In genomic region chr1:118151312-118151937, GRCh38 we compare ENCODE assay signal across 9 cellular contexts. TPM values are rescaled to one million over a fixed set of nuclear protein-coding genes. Genes with fewer than 3 reads are reported as not detected.
DNase-seq lines count a peak whose midpoint lies in the region; FAIRE-seq and TF ChIP-seq lines count a peak whose summit lies in the region.
"Had no signal": no experiment of that assay in that cellular context is flagged by ENCODE, and none has a peak within 500 bp of the region (broad histone marks: within the 10 kb centered on the region; RNA-seq: fewer than 3 reads in every experiment).

No MANE protein-coding gene starts in this region.

- no peaks in the 10 kb centered on the region for H3K36me3 ChIP-seq in keratinocyte (ENCODE audit: control insufficient read depth in 2 of 2, extremely low read depth in 1 of 2, insufficient read depth in 2 of 2, low read length in 2 of 2)

- no peaks in the 10 kb centered on the region for H3K27me3 ChIP-seq in keratinocyte (ENCODE audit: control insufficient read depth, extremely low read depth, insufficient read depth, low read length)

- no peaks in the 10 kb centered on the region for H3K9me3 ChIP-seq in keratinocyte (ENCODE audit: control insufficient read depth, low read depth, low read length)

- H3K27ac ChIP-seq in keratinocyte (ENCODE audit: control insufficient read depth, insufficient read depth, low read length) (no peak overlapping the region), coronary artery (no peak overlapping the region)

- H3K4me1 Mint-ChIP-seq in brain = peaks cover 9% of the 10 kb centered on the region

- no peak overlapping the region for H2AFZ ChIP-seq in keratinocyte (ENCODE audit: control insufficient read depth, low read length)

- H3K4me3 Mint-ChIP-seq in brain = no peak overlapping the region
- H3K4me3 Mint-ChIP-seq: immature natural killer cell had no signal

- H3K4me1 ChIP-seq in keratinocyte (ENCODE audit: control insufficient read depth, extremely low read depth, insufficient read depth, low read length) = peaks cover 12% of the 10 kb centered on the region

- dilution Hi-C loops in keratinocyte (cut with MboI; ENCODE audit: extremely low pct_ligation_motif_present, low sequenced_read_pairs) = no loop called here

- DNase-seq in AML-193 (lab: John Stamatoyannopoulos, UW) = peak; percentile 16 to 42
- no peak for DNase-seq in GM19239 (ENCODE audit: insufficient read length, low spot score)
- DNase-seq in NOMO-1 treated with dmso at 0.1 percent for 144 hours (lab: John Stamatoyannopoulos, UW; ENCODE audit: unreplicated experiment) = peak; percentile 8
- DNase-seq in keratinocyte (ENCODE audit: low read depth, low spot score) = peak; percentile 17
- peak; percentile 0 to 18 for DNase-seq in stimulated activated CD8-positive, alpha-beta memory T cell treated with anti-CD3 and anti-CD28 coated beads, Interleukin-2, amount 100 ng/mL, for 48 hours (ENCODE audit: low read depth in 2 of 2)
- no peak for DNase-seq in coronary artery (ENCODE audit: low spot score)
- no peak for DNase-seq in NCI-H2196 (lab: John Stamatoyannopoulos, UW; ENCODE audit: unreplicated experiment)

- H3K27ac Mint-ChIP-seq in brain = peak overlapping the region in 1 of 5 experiments; percentile 4
- H3K27ac Mint-ChIP-seq: immature natural killer cell had no signal

- peaks cover 4% of the 10 kb centered on the region for H3K27me3 Mint-ChIP-seq in brain

- H3K4me3 ChIP-seq in keratinocyte (ENCODE audit: control insufficient read depth in 2 of 3, extremely low read depth in 1 of 3, insufficient read depth in 2 of 3, low read depth in 1 of 3, low read length in 3 of 3) (no peak overlapping the region), coronary artery (no peak overlapping the region)

- no peaks in the 10 kb centered on the region for H3K9me3 Mint-ChIP-seq in brain

- H3K36me3 Mint-ChIP-seq in brain = no peaks in the 10 kb centered on the region
- H3K36me3 Mint-ChIP-seq: immature natural killer cell had no signal

- TF ChIP-seq CTCF in brain (conservative IDR thresholded peaks at IDR 0.05) (peak; percentile 85 to 90), keratinocyte (optimal IDR thresholded peaks at IDR 0.05 in 1 of 3, IDR thresholded peaks at IDR 0.05 in 1 of 3, conservative IDR thresholded peaks at IDR 0.05 in 1 of 3; ENCODE audit: extremely low read depth in 1 of 3, insufficient read depth in 2 of 3, low read length in 3 of 3) (peak in 2 of 3 experiments; percentile 57 to 72), coronary artery (IDR thresholded peaks at IDR 0.05) (no peak)

- H3K79me2 ChIP-seq in keratinocyte (ENCODE audit: control insufficient read depth, insufficient read depth, low read length) = no peaks in the 10 kb centered on the region

- H3K4me2 ChIP-seq in keratinocyte (ENCODE audit: control insufficient read depth, extremely low read depth, insufficient read depth, low read depth, low read length) = no peak overlapping the region

- H3K9me1 ChIP-seq in keratinocyte (ENCODE audit: control insufficient read depth, extremely low read depth, insufficient read depth, low read length) = no peaks in the 10 kb centered on the region

- no peak overlapping the region for H3K9ac ChIP-seq in keratinocyte (ENCODE audit: control insufficient read depth, extremely low read depth, insufficient read depth, low read length)

- no peaks in the 10 kb centered on the region for H4K20me1 ChIP-seq in keratinocyte (ENCODE audit: control insufficient read depth, extremely low read depth, insufficient read depth, low read length)

- FAIRE-seq in GM19239 (lab: Jason Lieb, UNC) (peak; percentile 78), keratinocyte (lab: Jason Lieb, UNC) (peak; percentile 81)

RNA-seq across cellular contexts. Expression of gene SPAG17, which starts 33.6 kb away (rescaled TPM):
- polyA plus RNA-seq in brain (ENCODE audit: insufficient read depth, low read depth, low replicate concordance) = not detected
- 0.42 to 0.77 TPM (median 0.52 TPM) in 3 replicates for polyA plus RNA-seq in keratinocyte
- 0.37 TPM for polyA plus RNA-seq in keratinocyte (2011; ENCODE audit: low read depth)
- polyA plus RNA-seq in keratinocyte (2011; cell fraction: cytosol; rRNA removed) = 0.21 and 0.27 TPM in 2 replicates
- polyA plus RNA-seq in keratinocyte (2011; cell fraction: nucleus; rRNA removed) = 3.1 and 3.4 TPM in 2 replicates
- polyA plus RNA-seq in keratinocyte (2012; ENCODE audit: low replicate concordance) = 0.53 and 0.54 TPM in 2 replicates
- 0.07 to 1.8 TPM (median 0.29 TPM) in 3 replicates for polyA minus RNA-seq in keratinocyte
- polyA minus RNA-seq in keratinocyte (2011; cell fraction: cytosol; rRNA and poly(A)+ RNA removed) = not detected
- polyA minus RNA-seq in keratinocyte (2011; cell fraction: nucleus; rRNA and poly(A)+ RNA removed) = 2.3 and 4.7 TPM in 2 replicates
- polyA plus RNA-seq: immature natural killer cell had no signal

Comparison
In these comparisons a context has a peak if more than half of its experiments do, and no peak if none do; other contexts are left out.
1. DNase-seq: peak in AML-193 (2 of 2), NOMO-1 treated with dmso at 0.1 percent for 144 hours (single experiment), keratinocyte (single experiment) and stimulated activated CD8-positive, alpha-beta memory T cell treated with anti-CD3 and anti-CD28 coated beads, Interleukin-2, amount 100 ng/mL, for 48 hours (2 of 2); none in GM19239 (single experiment), coronary artery (single experiment) and NCI-H2196 (single experiment).